ENCODE assay signal across 8 cellular contexts in the genomic region with DNA sequence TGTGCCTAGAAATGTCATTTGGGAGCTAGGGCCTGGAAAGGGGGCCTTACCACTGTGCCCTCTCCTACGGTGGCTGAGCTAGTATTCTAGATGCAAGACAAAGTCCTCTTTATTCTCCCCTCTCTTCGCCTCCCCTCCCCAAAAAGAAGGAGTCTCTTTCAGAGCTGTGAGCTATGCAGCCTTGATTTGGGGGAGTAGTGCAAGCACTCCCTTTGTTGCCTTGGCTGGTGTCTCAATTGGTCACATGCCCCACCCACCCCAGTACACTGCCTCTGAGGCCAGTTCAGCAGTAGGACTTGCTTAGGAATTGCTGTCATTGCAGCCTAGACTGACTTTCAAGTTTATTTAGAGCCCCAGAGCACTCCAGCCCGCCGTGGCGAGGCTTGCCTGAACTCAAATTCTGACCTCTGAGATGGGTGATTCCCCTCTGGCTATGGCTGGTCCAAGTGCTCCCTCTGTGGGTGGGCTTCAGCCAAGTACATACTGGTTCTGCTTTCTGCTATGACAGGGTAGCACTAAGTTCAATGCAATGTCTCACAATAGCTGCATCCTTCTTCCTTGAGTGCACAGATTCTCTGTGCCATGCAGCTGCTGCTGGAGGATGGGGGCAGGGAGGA. TPM values are rescaled to one million over a fixed set of nuclear protein-coding genes. Genes with fewer than 3 reads are reported as not detected.
DNase-seq lines count a peak whose midpoint lies in the region; TF ChIP-seq lines count a peak whose summit lies in the region.

No MANE protein-coding gene starts in this region.

- TF ChIP-seq EP300 in sigmoid colon (IDR thresholded peaks at IDR 0.05), result no peak

- TF ChIP-seq CTCF in HFF-Myc (IDR thresholded peaks at IDR 0.05; ENCODE audit: low read depth, low read length, missing control alignments) (peak; percentile 39), astrocyte of the spinal cord (IDR thresholded peaks at IDR 0.05; ENCODE audit: low read depth, low read length) (peak; percentile 20), sigmoid colon (IDR thresholded peaks at IDR 0.05) (no peak)

- no peaks in the 10 kb centered on the region for H3K27me3 ChIP-seq in sigmoid colon

- intact Hi-C loops in sigmoid colon (cut with DNase I), result no loop called here

- DNase-seq in stimulated activated CD4-positive, alpha-beta T cell treated with anti-CD3 and anti-CD28 coated beads, Interleukin-12 subunit alpha, Interleukin-12 subunit beta, amount 100 ng/mL, for 4 hours, result peak; percentile 4
- no peak for DNase-seq in stimulated activated CD4-positive, alpha-beta T cell treated with anti-CD3 and anti-CD28 coated beads, Interleukin-2, amount 100 ng/mL, for 48 hours
- no peak for DNase-seq in HFF-Myc (ENCODE audit: extremely low read depth, low read depth)
- DNase-seq in MV-4-11 (lab: John Stamatoyannopoulos, UW), result peak; percentile 28
- DNase-seq in astrocyte of the spinal cord (ENCODE audit: low read depth, low spot score), result no peak
- peak; percentile 18 for DNase-seq in pons (ENCODE audit: low spot score)
- no peak for DNase-seq in hippocampal formation (lab: John Stamatoyannopoulos, UW)
- DNase-seq in sigmoid colon, result no peak

- no peak overlapping the region for H3K4me3 ChIP-seq in HFF-Myc (replicated peaks; ENCODE audit: low read depth, low read length)
- no peak overlapping the region for H3K4me3 ChIP-seq in astrocyte of the spinal cord (ENCODE audit: low read depth, low read length)
- H3K4me3 ChIP-seq in sigmoid colon, result no peak overlapping the region

- H3K9me3 ChIP-seq in sigmoid colon, result no peaks in the 10 kb centered on the region

- H3K4me1 ChIP-seq in sigmoid colon, result no peaks in the 10 kb centered on the region

- H3K27ac ChIP-seq in sigmoid colon, result no peak overlapping the region

- no peaks in the 10 kb centered on the region for H3K36me3 ChIP-seq in sigmoid colon

- WGBS in sigmoid colon, 2 donors, result 54 to 63% methylated on average over 5 of the region's 5 CpGs

- in situ Hi-C loops in astrocyte of the spinal cord (cut with HindIII; ENCODE audit: low sequenced_read_pairs), result no loop called here

- no peak for TF ChIP-seq POLR2A in sigmoid colon (IDR thresholded peaks at IDR 0.05)

RNA-seq across cellular contexts. Expression of gene FBXO33, which starts 37.0 kb away (rescaled TPM):
- 10 to 100 TPM in 2 of 4 donors, 1 to 10 TPM in 2; 7.2 to 12.2 (median 10.7) TPM for total RNA-seq in sigmoid colon
- polyA plus RNA-seq in sigmoid colon, result 1 to 10 TPM; 4.2 to 6.9 (median 5.7) TPM

Comparison
In these comparisons a context has a peak if more than half of its experiments do, and no peak if none do; other contexts are left out.
1. DNase-seq: peak in stimulated activated CD4-positive, alpha-beta T cell treated with anti-CD3 and anti-CD28 coated beads, Interleukin-12 subunit alpha, Interleukin-12 subunit beta, amount 100 ng/mL, for 4 hours (single experiment), MV-4-11 (single experiment) and pons (single experiment); none in stimulated activated CD4-positive, alpha-beta T cell treated with anti-CD3 and anti-CD28 coated beads, Interleukin-2, amount 100 ng/mL, for 48 hours (0 of 2), HFF-Myc (single experiment), astrocyte of the spinal cord (single experiment), hippocampal formation (0 of 2) and sigmoid colon (single experiment).
2. CTCF ChIP-seq: peak in HFF-Myc (single experiment) and astrocyte of the spinal cord (single experiment); none in sigmoid colon (0 of 4).